Comparison of ENCODE assay signal across 18 cellular contexts in the genomic region with DNA sequence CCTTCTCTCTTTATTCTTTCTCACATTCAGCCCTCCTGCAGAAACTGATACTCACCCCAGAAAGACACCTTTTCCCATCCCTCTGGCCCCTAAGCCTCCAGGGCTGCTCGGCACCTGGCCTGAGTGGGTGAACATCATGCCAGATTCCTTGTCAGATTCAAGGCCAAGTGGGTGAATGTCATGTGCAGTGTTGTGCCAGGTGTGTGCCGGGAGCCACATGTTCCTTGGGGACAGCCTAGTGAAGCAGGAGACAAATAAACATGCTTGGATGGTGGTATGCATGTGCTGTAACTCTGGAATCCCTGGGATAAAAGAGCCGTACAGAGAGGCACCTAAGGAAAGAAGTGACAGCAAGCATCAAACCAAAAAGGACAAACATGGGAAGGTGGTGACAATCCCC. TPM values are rescaled to one million over a fixed set of nuclear protein-coding genes. Genes with fewer than 3 reads are reported as not detected.
"Had no signal": no experiment of that assay in that cellular context is flagged by ENCODE, and none has a peak within 500 bp of the region (broad histone marks: within the 10 kb centered on the region; RNA-seq: fewer than 3 reads in every experiment).

No MANE protein-coding gene starts in this region.

RNA-seq across cellular contexts. Expression of a gene that starts 1.7 kb away (rescaled TPM):
- total RNA-seq: activated naive CD4-positive, alpha-beta T cell treated with anti-CD3 and anti-CD28 coated beads for 36 hours; activated naive CD8-positive, alpha-beta T cell treated with anti-CD3 and anti-CD28 coated beads for 36 hours; activated naive CD8-positive, alpha-beta T cell treated with anti-CD3 and anti-CD28 coated beads, Interleukin-2, amount 10 ng/mL, durations not matched to agents 7 days and 5 days; activated T-cell treated with anti-CD3 and anti-CD28 coated beads, Interleukin-2, amount 50 U/mL, for 72 hours; activated T-helper 1 cell treated with anti-CD3 and anti-CD28 coated beads, Interleukin-12 subunit alpha, Interleukin-12 subunit beta, Interleukin-2, Interleukin-4 antibody, amounts not matched to agents 30 ng/mL and 10 ng/mL and 1 ng/mL, durations not matched to agents 14 hours and 24 hours and 36 hours; activated T-helper 17 cell treated with anti-CD3 and anti-CD28 coated beads, Interleukin-2, amount 50 U/mL, for 72 hours; activated T-helper 2 cell treated with anti-CD3 and anti-CD28 coated beads, Interferon-gamma antibody, Interleukin-2, Interleukin-4, amounts not matched to agents 10 μg/mL and 5 μg/mL and 100 μg/mL, durations not matched to agents 14 hours and 24 hours and 36 hours; aorta; ascending aorta; astrocyte; bronchial epithelial cell; cardiac muscle cell; cardiac septum; cerebellum had no signal
- polyA plus RNA-seq: cardiac muscle cell had no signal

RNA-seq across cellular contexts. Expression of a gene that starts 42.2 kb away (rescaled TPM):
- total RNA-seq: activated naive CD4-positive, alpha-beta T cell treated with anti-CD3 and anti-CD28 coated beads for 36 hours; activated naive CD4-positive, alpha-beta T cell treated with anti-CD3 and anti-CD28 coated beads, Interleukin-2, amount 50 U/mL, for 72 hours; activated naive CD8-positive, alpha-beta T cell treated with anti-CD3 and anti-CD28 coated beads for 36 hours; activated naive CD8-positive, alpha-beta T cell treated with anti-CD3 and anti-CD28 coated beads, Interleukin-2, amount 10 ng/mL, durations not matched to agents 7 days and 5 days; activated T-cell treated with anti-CD3 and anti-CD28 coated beads, Interleukin-2, amount 50 U/mL, for 4 hours; activated T-helper 1 cell treated with anti-CD3 and anti-CD28 coated beads, Interleukin-12 subunit alpha, Interleukin-12 subunit beta, Interleukin-2, Interleukin-4 antibody, amounts not matched to agents 30 ng/mL and 10 ng/mL and 1 ng/mL, durations not matched to agents 14 hours and 24 hours and 36 hours; activated T-helper 2 cell treated with anti-CD3 and anti-CD28 coated beads, Interferon-gamma antibody, Interleukin-2, Interleukin-4, amounts not matched to agents 10 μg/mL and 5 μg/mL and 100 μg/mL, durations not matched to agents 14 hours and 24 hours and 36 hours; adrenal gland; ascending aorta; astrocyte; breast epithelium; bronchial epithelial cell; cardiac muscle cell; cardiac septum; cerebellum had no signal
- polyA plus RNA-seq: adrenal gland, aorta had no signal

RNA-seq across cellular contexts. Expression of a gene that starts 50.7 kb away (rescaled TPM):
- total RNA-seq: activated naive CD4-positive, alpha-beta T cell treated with anti-CD3 and anti-CD28 coated beads for 36 hours; activated naive CD4-positive, alpha-beta T cell treated with anti-CD3 and anti-CD28 coated beads, Interleukin-2, amount 50 U/mL, for 72 hours; activated naive CD8-positive, alpha-beta T cell treated with anti-CD3 and anti-CD28 coated beads for 36 hours; activated naive CD8-positive, alpha-beta T cell treated with anti-CD3 and anti-CD28 coated beads, Interleukin-2, amount 10 ng/mL, durations not matched to agents 7 days and 5 days; activated T-cell treated with anti-CD3 and anti-CD28 coated beads, Interleukin-2, amount 50 U/mL, for 4 hours; activated T-cell treated with anti-CD3 and anti-CD28 coated beads, Interleukin-2, amount 50 U/mL, for 72 hours; activated T-helper 1 cell treated with anti-CD3 and anti-CD28 coated beads, Interleukin-12 subunit alpha, Interleukin-12 subunit beta, Interleukin-2, Interleukin-4 antibody, amounts not matched to agents 30 ng/mL and 10 ng/mL and 1 ng/mL, durations not matched to agents 14 hours and 24 hours and 36 hours; activated T-helper 17 cell treated with anti-CD3 and anti-CD28 coated beads, Interleukin-2, amount 50 U/mL, for 72 hours; activated T-helper 2 cell treated with anti-CD3 and anti-CD28 coated beads, Interferon-gamma antibody, Interleukin-2, Interleukin-4, amounts not matched to agents 10 μg/mL and 5 μg/mL and 100 μg/mL, durations not matched to agents 14 hours and 24 hours and 36 hours; aorta; ascending aorta; astrocyte; bronchial epithelial cell; cardiac muscle cell; cardiac septum had no signal
